In the genomic region with DNA sequence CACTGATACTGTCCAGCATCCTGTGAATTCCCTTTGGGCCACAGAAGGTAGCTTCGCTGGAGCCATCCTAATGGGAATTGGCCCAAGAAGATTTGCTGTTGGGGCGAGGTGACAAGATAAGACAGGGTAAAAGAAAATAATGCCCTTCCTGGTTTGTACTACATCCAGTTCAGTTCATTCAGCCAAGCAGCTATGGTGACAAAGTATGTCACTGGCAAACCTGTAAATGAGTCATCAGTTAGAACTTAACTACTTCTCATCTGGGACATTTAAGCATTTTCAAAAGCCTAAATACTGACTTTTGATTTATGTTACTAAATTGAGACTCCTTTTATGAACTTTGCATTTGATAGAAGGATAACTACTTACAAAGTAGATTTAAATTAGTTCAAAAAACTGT, we compare ENCODE assay signal across 1 cellular context.
TF ChIP-seq lines count a peak whose summit lies in the region.

No MANE protein-coding gene starts in this region.

TF ChIP-seq in HCT116, 20 proteins besides CTCF, POLR2A, EP300 and RAD21 (continued from another document):
- TF ChIP-seq, protein P1, sequence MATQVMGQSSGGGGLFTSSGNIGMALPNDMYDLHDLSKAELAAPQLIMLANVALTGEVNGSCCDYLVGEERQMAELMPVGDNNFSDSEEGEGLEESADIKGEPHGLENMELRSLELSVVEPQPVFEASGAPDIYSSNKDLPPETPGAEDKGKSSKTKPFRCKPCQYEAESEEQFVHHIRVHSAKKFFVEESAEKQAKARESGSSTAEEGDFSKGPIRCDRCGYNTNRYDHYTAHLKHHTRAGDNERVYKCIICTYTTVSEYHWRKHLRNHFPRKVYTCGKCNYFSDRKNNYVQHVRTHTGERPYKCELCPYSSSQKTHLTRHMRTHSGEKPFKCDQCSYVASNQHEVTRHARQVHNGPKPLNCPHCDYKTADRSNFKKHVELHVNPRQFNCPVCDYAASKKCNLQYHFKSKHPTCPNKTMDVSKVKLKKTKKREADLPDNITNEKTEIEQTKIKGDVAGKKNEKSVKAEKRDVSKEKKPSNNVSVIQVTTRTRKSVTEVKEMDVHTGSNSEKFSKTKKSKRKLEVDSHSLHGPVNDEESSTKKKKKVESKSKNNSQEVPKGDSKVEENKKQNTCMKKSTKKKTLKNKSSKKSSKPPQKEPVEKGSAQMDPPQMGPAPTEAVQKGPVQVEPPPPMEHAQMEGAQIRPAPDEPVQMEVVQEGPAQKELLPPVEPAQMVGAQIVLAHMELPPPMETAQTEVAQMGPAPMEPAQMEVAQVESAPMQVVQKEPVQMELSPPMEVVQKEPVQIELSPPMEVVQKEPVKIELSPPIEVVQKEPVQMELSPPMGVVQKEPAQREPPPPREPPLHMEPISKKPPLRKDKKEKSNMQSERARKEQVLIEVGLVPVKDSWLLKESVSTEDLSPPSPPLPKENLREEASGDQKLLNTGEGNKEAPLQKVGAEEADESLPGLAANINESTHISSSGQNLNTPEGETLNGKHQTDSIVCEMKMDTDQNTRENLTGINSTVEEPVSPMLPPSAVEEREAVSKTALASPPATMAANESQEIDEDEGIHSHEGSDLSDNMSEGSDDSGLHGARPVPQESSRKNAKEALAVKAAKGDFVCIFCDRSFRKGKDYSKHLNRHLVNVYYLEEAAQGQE (IDR thresholded peaks at IDR 0.05; ENCODE audit: low read depth) = no peak
- TF ChIP-seq ZNF274 (IDR thresholded peaks at IDR 0.05; ENCODE audit: low read depth, low read length) = no peak
- TF ChIP-seq FOSL1 (IDR thresholded peaks at IDR 0.05; ENCODE audit: low read depth) = peak; percentile 70
